Comparison of ENCODE assay signal across 8 cellular contexts in the genomic region with DNA sequence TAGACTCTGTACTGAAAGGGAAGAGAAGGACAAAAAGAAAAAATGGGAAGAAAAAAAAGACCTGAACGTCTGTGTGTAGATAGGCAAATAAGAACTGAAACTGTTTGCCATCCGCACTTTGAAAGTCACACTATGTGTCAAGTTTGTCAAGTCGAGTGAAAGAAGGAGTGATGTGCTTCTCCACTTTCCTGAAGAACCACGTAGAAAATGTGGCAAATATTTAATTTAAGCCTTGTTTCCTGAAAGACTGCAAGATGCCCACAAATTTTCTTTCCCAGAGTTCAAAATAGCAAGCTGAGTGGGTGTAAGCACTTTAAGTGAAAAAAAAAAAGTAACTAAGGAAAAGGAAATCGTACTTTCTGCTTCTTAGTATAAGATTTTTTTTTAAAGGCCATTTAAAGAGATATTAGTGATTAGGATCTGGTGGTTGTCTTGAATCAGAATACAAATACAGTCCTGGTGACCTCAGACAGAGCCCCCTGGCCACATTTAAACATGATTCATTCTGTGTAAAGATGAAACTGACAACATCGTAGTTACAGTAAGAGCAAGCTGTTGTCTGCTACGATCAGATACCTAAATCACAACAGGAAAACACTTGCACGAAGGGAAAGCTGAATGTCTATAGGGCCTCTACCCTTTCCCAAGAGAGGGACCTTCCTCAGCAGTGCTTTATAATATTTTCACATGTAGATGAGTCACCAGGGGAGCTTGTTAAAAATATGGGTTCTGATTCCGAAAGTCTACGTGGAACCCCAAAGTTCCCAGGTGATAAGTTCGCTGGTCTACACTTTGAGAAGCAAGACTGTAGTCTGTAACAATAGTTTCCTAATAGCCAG.
DNase-seq lines count a peak whose midpoint lies in the region; ATAC-seq, FAIRE-seq and TF ChIP-seq lines count a peak whose summit lies in the region.

No MANE protein-coding gene starts in this region.

- H3K27me3 ChIP-seq in astrocyte (ENCODE audit: insufficient read depth, low read length) = no peaks in the 10 kb centered on the region

- H3K79me2 ChIP-seq in astrocyte (ENCODE audit: insufficient read depth, low read length) = peaks cover 40% of the 10 kb centered on the region

- in situ Hi-C loops in G401 (cut with HindIII; ENCODE audit: low sequenced_read_pairs) = no loop called here

- peak overlapping the region; percentile 82 for H3K27ac ChIP-seq in astrocyte (ENCODE audit: low read depth, low read length)

- H3K4me3 Mint-ChIP-seq in IgD-negative memory B cell (peak overlapping the region; percentile 76 to 91 (median 84)), astrocyte (ENCODE audit: unreplicated experiment) (no peak overlapping the region)
- H3K4me3 Mint-ChIP-seq in naive thymus-derived CD8-positive, alpha-beta T cell = peak overlapping the region; percentile 77 to 92 (median 84)

- H3K27me3 Mint-ChIP-seq in IgD-negative memory B cell (no peaks in the 10 kb centered on the region), astrocyte (ENCODE audit: low read depth, unreplicated experiment) (no peaks in the 10 kb centered on the region)
- no peaks in the 10 kb centered on the region for H3K27me3 Mint-ChIP-seq in naive thymus-derived CD8-positive, alpha-beta T cell

- peak overlapping the region; percentile 79 for H3K9ac ChIP-seq in astrocyte (ENCODE audit: low read length)

- no peaks in the 10 kb centered on the region for H3K9me3 ChIP-seq in astrocyte (ENCODE audit: insufficient read depth, low read depth, low read length)

- no peaks in the 10 kb centered on the region for H4K20me1 ChIP-seq in astrocyte (ENCODE audit: insufficient read depth, low read length)

- no peaks in the 10 kb centered on the region for H3K9me3 Mint-ChIP-seq in IgD-negative memory B cell
- no peaks in the 10 kb centered on the region for H3K9me3 Mint-ChIP-seq in astrocyte (ENCODE audit: unreplicated experiment)
- H3K9me3 Mint-ChIP-seq in naive thymus-derived CD8-positive, alpha-beta T cell = no peaks in the 10 kb centered on the region

- H3K27ac Mint-ChIP-seq in IgD-negative memory B cell = peak overlapping the region; percentile 72 to 98 (median 96)
- peak overlapping the region; percentile 50 for H3K27ac Mint-ChIP-seq in astrocyte (ENCODE audit: unreplicated experiment)
- peak overlapping the region; percentile 91 to 98 (median 96) for H3K27ac Mint-ChIP-seq in naive thymus-derived CD8-positive, alpha-beta T cell

- H3K36me3 Mint-ChIP-seq in IgD-negative memory B cell = peaks cover 2% of the 10 kb centered on the region
- H3K36me3 Mint-ChIP-seq in astrocyte (ENCODE audit: low read depth, unreplicated experiment) = no peaks in the 10 kb centered on the region
- no peaks in the 10 kb centered on the region for H3K36me3 Mint-ChIP-seq in naive thymus-derived CD8-positive, alpha-beta T cell

- peak; percentile 89 for FAIRE-seq in astrocyte (lab: Jason Lieb, UNC)

- no peaks in the 10 kb centered on the region for H3K36me3 ChIP-seq in astrocyte (ENCODE audit: insufficient read depth, low read length)

- ATAC-seq in GM21526 (IDR thresholded peaks at IDR 0.05; ENCODE audit: low FRiP score, unreplicated experiment) = peak; percentile 50
- ATAC-seq in naive thymus-derived CD8-positive, alpha-beta T cell = peak; percentile 48 to 59

- H3K4me3 ChIP-seq in GM12864 (ENCODE audit: low read depth, low read length) (peak overlapping the region; percentile 36; the same call in 1 of the 2 replicates), astrocyte (ENCODE audit: insufficient read depth, low read depth, low read length) (peak overlapping the region; percentile 30)

- no peak for TF ChIP-seq CTCF in GM12864 (IDR thresholded peaks at IDR 0.05; ENCODE audit: low read depth, low read length, missing control alignments)
- no peak for TF ChIP-seq CTCF in astrocyte (IDR thresholded peaks at IDR 0.05; ENCODE audit: insufficient read depth, low read depth, low read length)

- H3K4me1 Mint-ChIP-seq in IgD-negative memory B cell = peaks cover 67 to 73% (median 73%) of the 10 kb centered on the region in 3 donors
- H3K4me1 Mint-ChIP-seq in astrocyte (ENCODE audit: low read depth, unreplicated experiment) = peaks cover 75% of the 10 kb centered on the region
- H3K4me1 Mint-ChIP-seq in naive thymus-derived CD8-positive, alpha-beta T cell = peaks cover 38 to 92% (median 84%) of the 10 kb centered on the region in 4 donors

- DNase-seq in GM12864 (ENCODE audit: low read depth) = peak; percentile 78
- peak; percentile 82 for DNase-seq in astrocyte (ENCODE audit: low read depth)
- DNase-seq in naive thymus-derived CD8-positive, alpha-beta T cell = peak in 3 of 10 donors; percentile 33 to 45 (median 36)
- DNase-seq in G401 (ENCODE audit: low spot score) = no peak
- no peak for DNase-seq in NCI-H1417 treated with DMSO at 0.1 percent for 48 hours (lab: John Stamatoyannopoulos, UW)
- DNase-seq in GDM1 (lab: John Stamatoyannopoulos, UW) = no peak

- peak overlapping the region; percentile 79 for H3K4me2 ChIP-seq in astrocyte (ENCODE audit: low read length)

- POLR2A ChIA-PET in naive thymus-derived CD8-positive, alpha-beta T cell (lab: Charles Lee) = interaction anchor here (0.8 to 9.2 kb wide), 9 partner anchors 9 to 104 kb away, joined by 3 to 153 read pairs (median 9); no protein-coding TSS in a partner anchor

- H3K4me1 ChIP-seq in astrocyte (ENCODE audit: insufficient read depth, low read length) = peaks cover 66% of the 10 kb centered on the region

- peak overlapping the region; percentile 12 for H2AFZ ChIP-seq in astrocyte (ENCODE audit: low read depth, low read length)

Comparison
In these comparisons a context has a peak if more than half of its experiments do, and no peak if none do; other contexts are left out.
1. DNase-seq: peak in GM12864 (single experiment) and astrocyte (single experiment); none in G401 (single experiment), NCI-H1417 treated with DMSO at 0.1 percent for 48 hours (single experiment) and GDM1 (single experiment).
2. Peak in every context shown above with its lines, with median percentiles within 50 percentile points of each other: H3K27ac Mint-ChIP-seq.